In the genomic region with DNA sequence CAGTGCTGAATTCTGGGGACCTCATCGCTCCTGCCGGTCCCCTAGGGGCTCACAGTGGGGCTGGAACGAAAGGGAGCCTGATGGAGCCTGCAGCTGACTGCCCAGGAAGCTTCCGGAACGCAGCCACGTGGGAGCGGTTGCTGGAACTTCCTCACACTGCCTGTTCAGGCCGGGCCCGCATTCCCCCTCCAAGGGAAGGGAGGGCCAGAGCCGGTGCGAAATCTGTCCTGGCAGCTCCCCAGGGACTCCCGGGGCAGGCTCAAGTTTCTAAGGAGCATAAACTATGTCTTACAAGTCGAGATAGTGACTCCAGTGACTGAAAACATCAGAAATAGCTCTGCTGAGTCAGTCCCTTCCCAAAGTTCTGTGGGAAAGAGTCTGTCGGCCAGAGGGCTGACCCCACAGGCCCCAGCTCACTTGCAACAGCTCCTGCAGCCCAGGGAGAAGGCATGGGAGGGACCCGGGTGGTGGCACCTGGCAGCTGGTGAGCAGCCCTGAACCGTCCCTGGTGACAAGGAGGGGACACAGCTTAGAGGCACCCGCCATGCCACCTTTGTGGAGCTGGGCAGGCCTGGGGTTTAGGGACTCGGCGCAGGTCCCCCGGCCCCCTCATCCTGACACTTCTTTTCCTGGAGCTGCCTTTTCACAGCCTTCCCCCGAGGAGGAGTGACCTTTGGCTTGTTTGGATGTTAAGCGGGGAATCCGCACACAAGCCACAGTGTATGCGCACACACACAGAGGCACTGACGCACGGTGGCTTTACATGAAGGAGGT, we compare ENCODE assay signal across 9 cellular contexts. TPM values are rescaled to one million over a fixed set of nuclear protein-coding genes. Genes with fewer than 3 reads are reported as not detected.
DNase-seq lines count a peak whose midpoint lies in the region; ATAC-seq and TF ChIP-seq lines count a peak whose summit lies in the region.
"Had no signal": no experiment of that assay in that cellular context is flagged by ENCODE, and none has a peak within 500 bp of the region (broad histone marks: within the 10 kb centered on the region; RNA-seq: fewer than 3 reads in every experiment).

No MANE protein-coding gene starts in this region.

- no peak overlapping the region for H3K9ac ChIP-seq in muscle layer of colon (ENCODE audit: low read length)

- no peak overlapping the region for H3K4me3 ChIP-seq in esophagus muscularis mucosa
- H3K4me3 ChIP-seq in muscle layer of colon (ENCODE audit: low read depth in 1 of 2, low read length in 2 of 2): no peak overlapping the region

- no peak for TF ChIP-seq CTCF in esophagus muscularis mucosa (IDR thresholded peaks at IDR 0.05)

- TF ChIP-seq EP300 in esophagus muscularis mucosa (IDR thresholded peaks at IDR 0.05): no peak

- no peak for TF ChIP-seq POLR2A in esophagus muscularis mucosa (IDR thresholded peaks at IDR 0.05; ENCODE audit: low read depth)

- intact Hi-C loops in esophagus muscularis mucosa (cut with DNase I): no loop called here

- WGBS in esophagus muscularis mucosa: 38% methylated on average over 21 of the region's 26 CpGs

- H3K36me3 ChIP-seq in esophagus muscularis mucosa: no peaks in the 10 kb centered on the region
- no peaks in the 10 kb centered on the region for H3K36me3 ChIP-seq in muscle layer of colon (ENCODE audit: insufficient read depth, low read length)

- ATAC-seq in GM21723 (IDR thresholded peaks at IDR 0.05; ENCODE audit: unreplicated experiment) (no peak), GM18858 (IDR thresholded peaks at IDR 0.05; ENCODE audit: unreplicated experiment) (no peak), GM18873 (IDR thresholded peaks at IDR 0.05; ENCODE audit: low FRiP score, unreplicated experiment) (no peak), GM21576 (IDR thresholded peaks at IDR 0.05; ENCODE audit: unreplicated experiment) (no peak)

- DNase-seq in AG08396 (ENCODE audit: low spot score): peak; percentile 96
- DNase-seq in M059J (ENCODE audit: low read depth): peak; percentile 77
- DNase-seq in esophagus muscularis mucosa (ENCODE audit: extremely low spot score): no peak
- DNase-seq: naive B cell had no signal

- H3K9me3 ChIP-seq in esophagus muscularis mucosa (peaks cover 0 to 14% (median 4%) of the 10 kb centered on the region in 4 donors), muscle layer of colon (ENCODE audit: low read length) (no peaks in the 10 kb centered on the region)

- H3K27me3 ChIP-seq in esophagus muscularis mucosa (no peaks in the 10 kb centered on the region), muscle layer of colon (ENCODE audit: control insufficient read depth in 1 of 2, insufficient read depth in 2 of 2, low read length in 2 of 2) (no peaks in the 10 kb centered on the region)

- H3K4me1 ChIP-seq in esophagus muscularis mucosa (peaks cover 0 to 14% (median 14%) of the 10 kb centered on the region in 4 donors), muscle layer of colon (ENCODE audit: insufficient read depth, low read length) (no peaks in the 10 kb centered on the region)

- H3K27ac ChIP-seq in esophagus muscularis mucosa (replicated peaks in 1 of 4) (peak overlapping the region; percentile 57 to 81 (median 72)), muscle layer of colon (ENCODE audit: low read depth, low read length) (peak overlapping the region; percentile 34)

RNA-seq across cellular contexts. Expression of gene PDGFA, which starts 47.6 kb away (rescaled TPM):
- total RNA-seq in M059J (2014; rRNA removed; shearing (Covaris generic)): 2.5 and 6.3 TPM in 2 replicates
- 100 to 1,000 TPM in 2 of 4 donors, 10 to 100 TPM in 2; 88.0 to 184 (median 119) TPM for total RNA-seq in esophagus muscularis mucosa

Comparison
In these comparisons a context has a peak if more than half of its experiments do, and no peak if none do; other contexts are left out.
1. RNA of gene PDGFA, which starts 47.6 kb away (total RNA-seq): 88.0 to 184 TPM in esophagus muscularis mucosa; 2.5 to 6.3 TPM in M059J; every median in the first group is over 10 times any median in the second.